8 cellular contexts compared by ENCODE assay signal in the genomic region with DNA sequence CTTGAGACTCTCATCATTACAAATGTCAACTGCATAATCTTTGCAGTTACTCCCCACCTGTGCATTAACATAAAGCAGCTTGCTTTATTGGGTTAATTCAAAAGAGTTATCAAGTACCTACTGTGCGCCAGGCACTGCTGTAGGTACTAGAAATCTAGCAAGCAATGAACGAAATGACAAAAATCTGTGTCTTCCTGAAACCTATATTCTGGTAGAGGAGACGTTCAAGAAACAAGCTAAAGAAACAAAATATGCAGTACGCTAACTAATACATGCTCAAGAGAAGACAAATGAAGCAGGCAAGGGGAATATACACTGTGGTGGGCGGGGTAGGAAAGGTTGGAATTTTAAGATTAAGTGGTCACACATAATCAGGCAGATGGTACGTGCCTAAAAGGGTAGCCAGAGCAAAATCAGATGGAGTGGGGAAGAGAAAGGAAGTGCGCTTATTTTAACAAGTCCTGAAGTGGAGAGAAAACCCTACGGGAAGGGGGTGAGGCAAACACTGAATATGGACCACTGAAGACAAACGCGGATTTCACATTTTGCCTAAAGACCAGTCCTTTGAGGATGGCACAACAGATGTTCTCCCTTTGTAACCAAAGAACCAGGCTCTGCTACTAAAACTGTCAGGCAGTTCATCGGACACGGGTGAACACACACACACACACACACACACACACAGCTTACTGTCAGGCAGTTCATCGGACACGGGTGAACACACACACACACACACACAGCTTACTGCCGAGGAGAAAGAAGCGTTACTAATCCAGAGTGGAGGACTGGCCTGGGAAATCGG. TPM values are rescaled to one million over a fixed set of nuclear protein-coding genes. Genes with fewer than 3 reads are reported as not detected.
DNase-seq lines count a peak whose midpoint lies in the region; ATAC-seq and TF ChIP-seq lines count a peak whose summit lies in the region.

No MANE protein-coding gene starts in this region.

- H3K18ac ChIP-seq in trophoblast cell (ENCODE audit: low read length), result no peak overlapping the region

- POLR2A ChIA-PET in activated CD4-positive, alpha-beta T cell treated with anti-CD3 and anti-CD28 coated beads, Interleukin-2, amount 10 ng/mL, durations not matched to agents 7 days and 5 days (lab: Charles Lee), result no interaction called here
- POLR2A ChIA-PET in PC-3 (lab: Charles Lee; ENCODE audit: unreplicated experiment), result no interaction called here

- no peaks in the 10 kb centered on the region for H3K36me3 ChIP-seq in PC-3 (ENCODE audit: low read depth, low read length)
- H3K36me3 ChIP-seq in esophagus muscularis mucosa, result no peaks in the 10 kb centered on the region
- no peaks in the 10 kb centered on the region for H3K36me3 ChIP-seq in trophoblast cell (ENCODE audit: control insufficient read depth in 1 of 2, insufficient read depth in 2 of 2, low read length in 2 of 2)

- peak overlapping the region; percentile 35 for H3K4me3 Mint-ChIP-seq in activated CD4-positive, alpha-beta T cell treated with anti-CD3 and anti-CD28 coated beads, Interleukin-2, amount 10 ng/mL, durations not matched to agents 7 days and 5 days

- TF ChIP-seq EP300 in esophagus muscularis mucosa (IDR thresholded peaks at IDR 0.05), result no peak

- CTCF ChIA-PET in activated CD4-positive, alpha-beta T cell treated with anti-CD3 and anti-CD28 coated beads, Interleukin-2, amount 10 ng/mL, durations not matched to agents 7 days and 5 days (lab: Charles Lee), result interaction anchor here (0.5 kb wide), 1 partner anchor 21 kb away, joined by 6 read pairs; no protein-coding TSS in a partner anchor
- CTCF ChIA-PET in PC-3 (lab: Charles Lee), result interaction anchor here (0.6 kb wide), 1 partner anchor 569 kb away, joined by 3 read pairs; no protein-coding TSS in a partner anchor

- H3K9ac ChIP-seq in PC-3 (ENCODE audit: low read length) (no peak overlapping the region), trophoblast cell (ENCODE audit: low read length) (no peak overlapping the region)

- no peaks in the 10 kb centered on the region for H3K79me1 ChIP-seq in trophoblast cell (ENCODE audit: low read length)

- TF ChIP-seq POLR2A in esophagus muscularis mucosa (IDR thresholded peaks at IDR 0.05; ENCODE audit: low read depth), result no peak

- no peaks in the 10 kb centered on the region for H3K9me2 ChIP-seq in PC-3 (replicated peaks; ENCODE audit: low read length)

- no peak overlapping the region for H3K14ac ChIP-seq in trophoblast cell (ENCODE audit: low read length)

- H3K23ac ChIP-seq in trophoblast cell (ENCODE audit: low read length), result no peak overlapping the region

- TF ChIP-seq CTCF in PC-3 (conservative IDR thresholded peaks at IDR 0.05; ENCODE audit: low read depth, low read length) (no peak), esophagus muscularis mucosa (IDR thresholded peaks at IDR 0.05) (no peak)

- H3K79me2 ChIP-seq in PC-3 (ENCODE audit: low read length) (no peaks in the 10 kb centered on the region), trophoblast cell (ENCODE audit: control insufficient read depth, insufficient read depth, low read length, poor library complexity) (no peaks in the 10 kb centered on the region)

- no peak overlapping the region for H2BK120ac ChIP-seq in trophoblast cell (ENCODE audit: insufficient read depth, low read length, poor library complexity)

- H3K4me2 ChIP-seq in PC-3 (ENCODE audit: low read length) (peak overlapping the region; percentile 73), trophoblast cell (ENCODE audit: low read length) (peak overlapping the region; percentile 99)

- 50% methylated on average over 12 of the region's 17 CpGs for WGBS in esophagus muscularis mucosa
- no CpG with 5 or more reads among the region's 17 CpGs for WGBS in trophoblast cell (ENCODE audit: extremely low coverage, insufficient coverage, insufficient read length)

- peaks cover 70% of the 10 kb centered on the region for H3K27me3 Mint-ChIP-seq in activated CD4-positive, alpha-beta T cell treated with anti-CD3 and anti-CD28 coated beads, Interleukin-2, amount 10 ng/mL, durations not matched to agents 7 days and 5 days

- no peak overlapping the region for H2BK5ac ChIP-seq in trophoblast cell (ENCODE audit: low read depth, low read length, poor library complexity)

- ATAC-seq in PC-3 (no peak), HG02870 (IDR thresholded peaks at IDR 0.05; ENCODE audit: unreplicated experiment) (no peak)

- no peaks in the 10 kb centered on the region for H4K20me1 ChIP-seq in PC-3 (ENCODE audit: low read length)

- H3K4me1 ChIP-seq in PC-3 (ENCODE audit: insufficient read depth, low read length) (peaks cover 5% of the 10 kb centered on the region; the same call in 1 of the 2 replicates), esophagus muscularis mucosa (peaks cover 3 to 16% (median 14%) of the 10 kb centered on the region in 4 donors), trophoblast cell (ENCODE audit: control insufficient read depth in 1 of 2, insufficient read depth in 2 of 2, low read length in 2 of 2) (peaks cover 7 to 8% of the 10 kb centered on the region in 2 experiments)

- H4K91ac ChIP-seq in trophoblast cell (ENCODE audit: low read depth, low read length), result no peak overlapping the region

- H3K4me3 ChIP-seq in PC-3 (ENCODE audit: low read length) (peak overlapping the region; percentile 61), esophagus muscularis mucosa (peak overlapping the region; percentile 56 to 67 (median 63)), trophoblast cell (ENCODE audit: low read depth, low read length) (no peak overlapping the region)

- H2AK5ac ChIP-seq in trophoblast cell (ENCODE audit: low read length), result no peak overlapping the region

- no peaks in the 10 kb centered on the region for H3K36me3 Mint-ChIP-seq in activated CD4-positive, alpha-beta T cell treated with anti-CD3 and anti-CD28 coated beads, Interleukin-2, amount 10 ng/mL, durations not matched to agents 7 days and 5 days (ENCODE audit: low read depth)

- H3K9me3 Mint-ChIP-seq in activated CD4-positive, alpha-beta T cell treated with anti-CD3 and anti-CD28 coated beads, Interleukin-2, amount 10 ng/mL, durations not matched to agents 7 days and 5 days, result no peaks in the 10 kb centered on the region

- no TSS peak for BruUV-seq in PC-3 (replicated peaks; lab: Mats Ljungman, UMichigan)

- H3F3A ChIP-seq in PC-3 (ENCODE audit: low read length, unreplicated experiment), result no peaks in the 10 kb centered on the region

- no peak overlapping the region for H2BK12ac ChIP-seq in trophoblast cell (ENCODE audit: low read length)

- H3K9me3 ChIP-seq in PC-3 (ENCODE audit: low read length) (no peaks in the 10 kb centered on the region), esophagus muscularis mucosa (peaks cover 0 to 5% (median 2%) of the 10 kb centered on the region in 4 donors), trophoblast cell (ENCODE audit: insufficient read depth, low read depth, low read length) (peaks cover 2% of the 10 kb centered on the region)

- no peak overlapping the region for H3K4ac ChIP-seq in trophoblast cell (ENCODE audit: low read depth, low read length)

- H4K8ac ChIP-seq in trophoblast cell (ENCODE audit: low read depth, low read length), result no peak overlapping the region

- intact Hi-C loops in PC-3 (cut with micrococcal nuclease), result no loop called here
- intact Hi-C loops in esophagus muscularis mucosa (cut with DNase I), result no loop called here

- no peak overlapping the region for H3K27ac ChIP-seq in PC-3 (ENCODE audit: low read length)
- no peak overlapping the region for H3K27ac ChIP-seq in esophagus muscularis mucosa (replicated peaks in 1 of 4)
- no peak overlapping the region for H3K27ac ChIP-seq in trophoblast cell (ENCODE audit: low read depth, low read length)

- peaks cover 14% of the 10 kb centered on the region for H3K4me1 Mint-ChIP-seq in activated CD4-positive, alpha-beta T cell treated with anti-CD3 and anti-CD28 coated beads, Interleukin-2, amount 10 ng/mL, durations not matched to agents 7 days and 5 days

- DNase-seq in activated CD4-positive, alpha-beta T cell treated with anti-CD3 and anti-CD28 coated beads, Interleukin-2, amount 10 ng/mL, durations not matched to agents 7 days and 5 days, result no peak
- no peak for DNase-seq in activated CD4-positive, alpha-beta T cell treated with anti-CD3 and anti-CD28 coated beads, Interleukin-2, amount 50 U/mL, for 1 hour
- DNase-seq in PC-3 (no peak), esophagus muscularis mucosa (ENCODE audit: extremely low spot score) (no peak), trophoblast cell (peak in 1 of 2 donors; percentile 31), NCI-H1436 (lab: John Stamatoyannopoulos, UW) (no peak), NCI-H1092 (lab: John Stamatoyannopoulos, UW) (no peak)

- H2AFZ ChIP-seq in PC-3 (ENCODE audit: low read length), result peak overlapping the region; percentile 63; the same call in 1 of the 2 replicates
- H2AFZ ChIP-seq in trophoblast cell (ENCODE audit: insufficient read depth, low read length, poor library complexity), result no peak overlapping the region

- H3K27me3 ChIP-seq in PC-3 (ENCODE audit: low read length) (peaks cover 35% of the 10 kb centered on the region), esophagus muscularis mucosa (peaks cover 0 to 72% (median 37%) of the 10 kb centered on the region in 4 donors), trophoblast cell (ENCODE audit: insufficient read depth, low read length) (peaks cover 24% of the 10 kb centered on the region)

- no peak overlapping the region for H3K27ac Mint-ChIP-seq in activated CD4-positive, alpha-beta T cell treated with anti-CD3 and anti-CD28 coated beads, Interleukin-2, amount 10 ng/mL, durations not matched to agents 7 days and 5 days

- no peak overlapping the region for H4K12ac ChIP-seq in trophoblast cell (ENCODE audit: low read depth, low read length)

RNA-seq across cellular contexts. Expression of a gene that starts 1.2 kb away (rescaled TPM):
- not detected for total RNA-seq in activated CD4-positive, alpha-beta T cell treated with anti-CD3 and anti-CD28 coated beads, Interleukin-2, amount 10 ng/mL, durations not matched to agents 7 days and 5 days
- 0.91 and 1.8 TPM in 2 replicates for total RNA-seq in PC-3 (2014; rRNA removed)
- total RNA-seq in esophagus muscularis mucosa, result under 1 TPM; 0.26 to 0.57 (median 0.46) TPM
- 0.90 and 1.0 TPM in 2 replicates for polyA plus RNA-seq in trophoblast cell (2013)

RNA-seq across cellular contexts. Expression of a gene that starts 50.7 kb away (rescaled TPM):
- 1 to 10 TPM; 7.9 to 9.2 TPM for total RNA-seq in activated CD4-positive, alpha-beta T cell treated with anti-CD3 and anti-CD28 coated beads, Interleukin-2, amount 10 ng/mL, durations not matched to agents 7 days and 5 days
- total RNA-seq in PC-3 (2014; rRNA removed) (7.1 and 9.0 TPM in 2 replicates), esophagus muscularis mucosa (10 to 100 TPM in 3 of 4 donors, 1 to 10 TPM in 1; 9.3 to 15.2 (median 12.0) TPM)
- polyA plus RNA-seq in trophoblast cell (2013), result 26.5 and 28.9 TPM in 2 replicates
